Comparison of ENCODE assay signal across 1 cellular context in genomic region chr16:5041604-5042133, GRCh38.
TF ChIP-seq lines count a peak whose summit lies in the region.

No MANE protein-coding gene starts in this region.

TF ChIP-seq in GM23338, 12 proteins besides CTCF, POLR2A, EP300 and RAD21 (continued from another document):
- TF ChIP-seq ZNF462 (CRISPR knock-in tag; IDR thresholded peaks at IDR 0.05) (no peak), ZNF114 (CRISPR knock-in tag; IDR thresholded peaks at IDR 0.05) (no peak), CREB1 (CRISPR knock-in tag; IDR thresholded peaks at IDR 0.05; ENCODE audit: low read depth) (no peak), STAT1 (IDR thresholded peaks at IDR 0.05; ENCODE audit: unreplicated experiment) (no peak), POLR2AphosphoS5 (IDR thresholded peaks at IDR 0.05; ENCODE audit: low read depth) (no peak)
- TF ChIP-seq, protein P1, sequence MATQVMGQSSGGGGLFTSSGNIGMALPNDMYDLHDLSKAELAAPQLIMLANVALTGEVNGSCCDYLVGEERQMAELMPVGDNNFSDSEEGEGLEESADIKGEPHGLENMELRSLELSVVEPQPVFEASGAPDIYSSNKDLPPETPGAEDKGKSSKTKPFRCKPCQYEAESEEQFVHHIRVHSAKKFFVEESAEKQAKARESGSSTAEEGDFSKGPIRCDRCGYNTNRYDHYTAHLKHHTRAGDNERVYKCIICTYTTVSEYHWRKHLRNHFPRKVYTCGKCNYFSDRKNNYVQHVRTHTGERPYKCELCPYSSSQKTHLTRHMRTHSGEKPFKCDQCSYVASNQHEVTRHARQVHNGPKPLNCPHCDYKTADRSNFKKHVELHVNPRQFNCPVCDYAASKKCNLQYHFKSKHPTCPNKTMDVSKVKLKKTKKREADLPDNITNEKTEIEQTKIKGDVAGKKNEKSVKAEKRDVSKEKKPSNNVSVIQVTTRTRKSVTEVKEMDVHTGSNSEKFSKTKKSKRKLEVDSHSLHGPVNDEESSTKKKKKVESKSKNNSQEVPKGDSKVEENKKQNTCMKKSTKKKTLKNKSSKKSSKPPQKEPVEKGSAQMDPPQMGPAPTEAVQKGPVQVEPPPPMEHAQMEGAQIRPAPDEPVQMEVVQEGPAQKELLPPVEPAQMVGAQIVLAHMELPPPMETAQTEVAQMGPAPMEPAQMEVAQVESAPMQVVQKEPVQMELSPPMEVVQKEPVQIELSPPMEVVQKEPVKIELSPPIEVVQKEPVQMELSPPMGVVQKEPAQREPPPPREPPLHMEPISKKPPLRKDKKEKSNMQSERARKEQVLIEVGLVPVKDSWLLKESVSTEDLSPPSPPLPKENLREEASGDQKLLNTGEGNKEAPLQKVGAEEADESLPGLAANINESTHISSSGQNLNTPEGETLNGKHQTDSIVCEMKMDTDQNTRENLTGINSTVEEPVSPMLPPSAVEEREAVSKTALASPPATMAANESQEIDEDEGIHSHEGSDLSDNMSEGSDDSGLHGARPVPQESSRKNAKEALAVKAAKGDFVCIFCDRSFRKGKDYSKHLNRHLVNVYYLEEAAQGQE (IDR thresholded peaks at IDR 0.05; ENCODE audit: unreplicated experiment) = no peak
- TF ChIP-seq, protein P2, sequence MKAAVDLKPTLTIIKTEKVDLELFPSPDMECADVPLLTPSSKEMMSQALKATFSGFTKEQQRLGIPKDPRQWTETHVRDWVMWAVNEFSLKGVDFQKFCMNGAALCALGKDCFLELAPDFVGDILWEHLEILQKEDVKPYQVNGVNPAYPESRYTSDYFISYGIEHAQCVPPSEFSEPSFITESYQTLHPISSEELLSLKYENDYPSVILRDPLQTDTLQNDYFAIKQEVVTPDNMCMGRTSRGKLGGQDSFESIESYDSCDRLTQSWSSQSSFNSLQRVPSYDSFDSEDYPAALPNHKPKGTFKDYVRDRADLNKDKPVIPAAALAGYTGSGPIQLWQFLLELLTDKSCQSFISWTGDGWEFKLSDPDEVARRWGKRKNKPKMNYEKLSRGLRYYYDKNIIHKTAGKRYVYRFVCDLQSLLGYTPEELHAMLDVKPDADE (IDR thresholded peaks at IDR 0.05) = no peak
